14 cellular contexts compared by ENCODE assay signal in the genomic region with DNA sequence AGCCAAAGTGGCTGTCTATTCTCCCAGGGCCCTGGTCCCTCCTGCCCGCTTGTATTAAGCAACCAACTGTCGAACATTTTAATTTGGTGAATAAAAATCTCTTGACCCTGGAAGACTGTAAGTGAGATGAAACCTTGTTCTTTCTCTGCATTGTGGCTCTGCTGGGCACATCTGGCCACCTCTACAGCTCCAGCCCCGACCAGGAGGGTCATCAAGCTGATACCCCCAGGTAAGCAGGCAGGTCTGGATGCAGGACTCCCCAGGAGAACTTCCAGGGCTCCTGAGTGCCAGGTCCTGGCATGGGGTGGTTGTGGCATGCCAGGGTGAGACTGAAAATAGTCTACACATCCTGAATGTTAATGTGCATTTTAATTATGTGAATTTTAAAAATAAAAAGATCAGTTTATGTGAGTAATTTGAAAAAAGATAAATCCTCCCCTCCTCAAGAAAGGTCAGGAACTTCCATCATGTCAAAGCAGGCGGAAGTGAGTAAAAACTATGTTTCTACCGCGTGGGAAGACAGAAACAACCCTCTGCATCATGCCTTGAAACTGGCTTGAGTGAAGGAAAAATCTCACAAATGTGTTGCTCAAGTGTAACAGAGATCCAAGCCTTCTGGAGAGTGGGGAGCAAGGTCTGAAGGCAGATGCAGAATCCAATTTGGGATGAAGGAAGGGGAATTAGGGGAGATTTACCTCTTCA. TPM values are rescaled to one million over a fixed set of nuclear protein-coding genes. Genes with fewer than 3 reads are reported as not detected.
"Had no signal": no experiment of that assay in that cellular context is flagged by ENCODE, and none has a peak within 500 bp of the region (broad histone marks: within the 10 kb centered on the region; RNA-seq: fewer than 3 reads in every experiment).

No MANE protein-coding gene starts in this region.

- H3K36me3 Mint-ChIP-seq: stimulated activated memory B cell treated with anti-CD40 and anti-IgM and Interleukin-4, amounts not matched to agents 10 μg/mL and 1 μg/mL and 100 μg/mL, for 72 hours had no signal

- H3K27me3 ChIP-seq: adrenal gland had no signal

- H3K4me1 ChIP-seq: adrenal gland, lower lobe of right lung had no signal

- ATAC-seq: lower lobe of right lung; stimulated activated memory B cell treated with anti-CD40 and anti-IgM and Interleukin-4, amounts not matched to agents 10 μg/mL and 1 μg/mL and 100 μg/mL, for 72 hours had no signal

- H3K9me3 Mint-ChIP-seq: activated B cell treated with CpG ODN at 0.5 μM for 24 hours; stimulated activated memory B cell treated with anti-CD40 and anti-IgM and Interleukin-4, amounts not matched to agents 10 μg/mL and 1 μg/mL and 100 μg/mL, for 72 hours had no signal

- H3K4me3 Mint-ChIP-seq: activated B cell treated with CpG ODN at 0.5 μM for 24 hours; stimulated activated memory B cell treated with anti-CD40 and anti-IgM and Interleukin-4, amounts not matched to agents 10 μg/mL and 1 μg/mL and 100 μg/mL, for 72 hours had no signal

- H3K27ac Mint-ChIP-seq: activated B cell treated with CpG ODN at 0.5 μM for 24 hours; stimulated activated memory B cell treated with anti-CD40 and anti-IgM and Interleukin-4, amounts not matched to agents 10 μg/mL and 1 μg/mL and 100 μg/mL, for 72 hours had no signal

- H3K36me3 ChIP-seq: adrenal gland, lower lobe of right lung had no signal

- H3K4me1 Mint-ChIP-seq: activated B cell treated with CpG ODN at 0.5 μM for 24 hours; stimulated activated memory B cell treated with anti-CD40 and anti-IgM and Interleukin-4, amounts not matched to agents 10 μg/mL and 1 μg/mL and 100 μg/mL, for 72 hours had no signal

- H3K4me3 ChIP-seq: adrenal gland, lower lobe of right lung, skin epidermis had no signal

- H3K9me3 ChIP-seq: adrenal gland, lower lobe of right lung had no signal

- DNase-seq: activated B cell treated with CpG ODN at 0.5 μM for 24 hours; activated naive CD4-positive, alpha-beta T cell treated with Interleukin-2 at 50 U/mL for 16 hours; activated T-cell treated with anti-CD3 and anti-CD28 coated beads, Interleukin-2, amount 50 U/mL, for 1 hour; central memory CD4-positive, alpha-beta T cell; cortex of kidney; effector memory CD4-positive, alpha-beta T cell; lower lobe of right lung; midbrain; posterior cingulate gyrus; T-helper 1 cell had no signal

- H3K27ac ChIP-seq: adrenal gland, epithelial cell of prostate, lower lobe of right lung, skin epidermis had no signal

RNA-seq across cellular contexts. Expression of a gene that starts 14.9 kb away (rescaled TPM):
- total RNA-seq: activated B cell treated with CpG ODN at 0.5 μM for 24 hours had no signal
